In the genomic region with DNA sequence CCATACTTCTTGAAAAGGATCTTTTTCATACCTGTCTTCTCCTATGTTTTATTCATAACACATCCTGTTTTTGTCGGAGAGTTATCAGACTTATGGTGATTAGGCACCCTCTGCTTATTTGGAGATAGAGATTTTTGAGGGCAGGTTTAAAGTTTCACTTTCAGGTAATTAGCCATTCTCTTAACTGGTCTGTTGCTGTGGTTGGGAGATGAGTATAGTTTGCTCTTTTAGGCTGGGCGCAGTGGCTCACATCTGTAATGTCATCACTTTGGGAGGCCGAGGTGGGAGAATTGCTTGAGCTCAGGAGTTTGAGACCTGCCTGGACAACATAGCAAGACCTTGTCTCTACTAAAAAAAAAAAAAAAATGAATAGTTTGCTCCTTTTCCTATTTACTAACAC, we compare ENCODE assay signal across 16 cellular contexts. TPM values are rescaled to one million over a fixed set of nuclear protein-coding genes. Genes with fewer than 3 reads are reported as not detected.
DNase-seq lines count a peak whose midpoint lies in the region; ATAC-seq lines count a peak whose summit lies in the region.
"Had no signal": no experiment of that assay in that cellular context is flagged by ENCODE, and none has a peak within 500 bp of the region (broad histone marks: within the 10 kb centered on the region; RNA-seq: fewer than 3 reads in every experiment).

No MANE protein-coding gene starts in this region.

- peaks cover 4% of the 10 kb centered on the region for H3K4me1 Mint-ChIP-seq in activated T-helper 17 cell treated with anti-CD3 and anti-CD28 coated beads, Interleukin-2, amount 50 U/mL, for 72 hours

- H3K9me3 Mint-ChIP-seq in activated T-helper 17 cell treated with anti-CD3 and anti-CD28 coated beads, Interleukin-2, amount 50 U/mL, for 72 hours: no peaks in the 10 kb centered on the region
- H3K9me3 Mint-ChIP-seq: endodermal cell had no signal

- no peaks in the 10 kb centered on the region for H3K27me3 Mint-ChIP-seq in activated T-helper 17 cell treated with anti-CD3 and anti-CD28 coated beads, Interleukin-2, amount 50 U/mL, for 72 hours

- DNase-seq in NCI-H1092 treated with DMSO at 0.1 percent for 48 hours (lab: John Stamatoyannopoulos, UW): no peak
- DNase-seq: central memory CD4-positive, alpha-beta T cell; endodermal cell; foreskin keratinocyte; mammary epithelial cell; NCI-H1105; SW 1271; uterus had no signal

- H3K36me3 Mint-ChIP-seq in activated T-helper 17 cell treated with anti-CD3 and anti-CD28 coated beads, Interleukin-2, amount 50 U/mL, for 72 hours (ENCODE audit: low read depth): peaks cover 100% of the 10 kb centered on the region

- H3K4me3 Mint-ChIP-seq in activated T-helper 17 cell treated with anti-CD3 and anti-CD28 coated beads, Interleukin-2, amount 50 U/mL, for 72 hours: peak overlapping the region; percentile 34
- H3K4me3 Mint-ChIP-seq: endodermal cell had no signal

- ATAC-seq in GM18498 (IDR thresholded peaks at IDR 0.05; ENCODE audit: unreplicated experiment): peak; percentile 69
- peak; percentile 64 for ATAC-seq in GM19351 (IDR thresholded peaks at IDR 0.05; ENCODE audit: unreplicated experiment)
- ATAC-seq in HG03135 (IDR thresholded peaks at IDR 0.05; ENCODE audit: unreplicated experiment): peak; percentile 71
- ATAC-seq in activated T-helper 17 cell treated with anti-CD3 and anti-CD28 coated beads, Interleukin-2, amount 50 U/mL, for 72 hours (replicated peaks): peak; percentile 98
- no peak for ATAC-seq in GM21367 (IDR thresholded peaks at IDR 0.05; ENCODE audit: unreplicated experiment)
- ATAC-seq in GM19452 (IDR thresholded peaks at IDR 0.05; ENCODE audit: unreplicated experiment): no peak
- ATAC-seq: foreskin keratinocyte, Panc1 had no signal

- peak overlapping the region; percentile 75 for H3K27ac Mint-ChIP-seq in activated T-helper 17 cell treated with anti-CD3 and anti-CD28 coated beads, Interleukin-2, amount 50 U/mL, for 72 hours
- H3K27ac Mint-ChIP-seq: endodermal cell had no signal

RNA-seq across cellular contexts. Expression of a gene that starts 25.3 kb away (rescaled TPM):
- not detected for total RNA-seq in activated T-helper 17 cell treated with anti-CD3 and anti-CD28 coated beads, Interleukin-2, amount 50 U/mL, for 72 hours
- total RNA-seq: endodermal cell, foreskin keratinocyte, H4, mammary epithelial cell had no signal

RNA-seq across cellular contexts. Expression of a gene that starts 26.7 kb away (rescaled TPM):
- 10 to 100 TPM; 48.8 to 79.2 TPM for total RNA-seq in activated T-helper 17 cell treated with anti-CD3 and anti-CD28 coated beads, Interleukin-2, amount 50 U/mL, for 72 hours

RNA-seq across cellular contexts. Expression of a gene that starts 30.9 kb away (rescaled TPM):
- total RNA-seq in activated T-helper 17 cell treated with anti-CD3 and anti-CD28 coated beads, Interleukin-2, amount 50 U/mL, for 72 hours: 10 to 100 TPM; 21.6 to 32.5 TPM

RNA-seq across cellular contexts. Expression of a gene that starts 40.2 kb away (rescaled TPM):
- total RNA-seq in activated T-helper 17 cell treated with anti-CD3 and anti-CD28 coated beads, Interleukin-2, amount 50 U/mL, for 72 hours: 1 to 10 TPM; 3.3 to 3.7 TPM

RNA-seq across cellular contexts. Expression of a gene that starts 47.2 kb away (rescaled TPM):
- 100 to 1,000 TPM; 116 to 156 TPM for total RNA-seq in activated T-helper 17 cell treated with anti-CD3 and anti-CD28 coated beads, Interleukin-2, amount 50 U/mL, for 72 hours

Comparison
In these comparisons a context has a peak if more than half of its experiments do, and no peak if none do; other contexts are left out.
1. ATAC-seq: peak in GM18498 (single experiment), GM19351 (single experiment), HG03135 (single experiment) and activated T-helper 17 cell treated with anti-CD3 and anti-CD28 coated beads, Interleukin-2, amount 50 U/mL, for 72 hours (single experiment); none in GM21367 (single experiment) and GM19452 (single experiment).